In the genomic region with DNA sequence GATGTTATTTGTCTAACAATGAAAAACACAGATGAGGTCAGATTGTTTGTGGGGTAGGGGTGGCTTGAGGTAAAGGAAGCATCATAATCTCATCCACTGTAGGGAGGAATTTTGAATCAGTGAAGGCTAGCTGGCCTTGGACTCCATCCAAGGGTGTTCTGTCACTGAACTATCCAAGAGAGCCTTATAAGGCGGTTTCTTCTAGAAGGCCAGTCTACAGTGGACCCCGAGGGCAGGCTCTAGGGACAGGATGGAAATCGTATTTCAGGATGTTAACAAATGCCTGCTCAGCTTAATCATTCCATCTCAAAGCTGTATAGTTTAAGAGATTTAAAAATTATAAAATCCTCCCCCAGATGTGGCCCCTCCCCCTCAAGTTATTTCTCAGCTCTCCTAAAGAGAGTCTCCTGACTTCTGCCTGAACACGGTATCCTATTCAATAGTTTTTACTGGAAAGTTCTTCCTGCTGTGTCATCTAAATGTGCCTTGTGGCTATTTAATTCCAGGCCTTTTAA, we compare ENCODE assay signal across 11 cellular contexts. TPM values are rescaled to one million over a fixed set of nuclear protein-coding genes. Genes with fewer than 3 reads are reported as not detected.
DNase-seq lines count a peak whose midpoint lies in the region; TF ChIP-seq lines count a peak whose summit lies in the region.
"Had no signal": no experiment of that assay in that cellular context is flagged by ENCODE, and none has a peak within 500 bp of the region (broad histone marks: within the 10 kb centered on the region; RNA-seq: fewer than 3 reads in every experiment).

No MANE protein-coding gene starts in this region.

- no peaks in the 10 kb centered on the region for H3K36me3 ChIP-seq in liver (ENCODE audit: control insufficient read depth in 4 of 4, insufficient read depth in 3 of 4, low read depth in 1 of 4, low read length in 3 of 4)
- no peaks in the 10 kb centered on the region for H3K36me3 ChIP-seq in subcutaneous abdominal adipose tissue (ENCODE audit: control insufficient read depth in 5 of 5, insufficient read depth in 5 of 5, low read length in 5 of 5)
- no peaks in the 10 kb centered on the region for H3K36me3 ChIP-seq in OCI-LY7 (ENCODE audit: insufficient read depth, low read length)

- DNase-seq in LHCN-M2 (ENCODE audit: low read depth): peak; percentile 92
- DNase-seq in dorsolateral prefrontal cortex: no peak
- DNase-seq in NCI-H2081 (lab: John Stamatoyannopoulos, UW): no peak
- DNase-seq in OCI-M2 (lab: John Stamatoyannopoulos, UW; ENCODE audit: unreplicated experiment): no peak
- no peak for DNase-seq in OCI-LY7 (ENCODE audit: low spot score)
- no peak for DNase-seq in AML-193 (lab: John Stamatoyannopoulos, UW)
- DNase-seq: effector memory CD4-positive, alpha-beta T cell had no signal

- peak in 1 of 2 donors; percentile 10 for TF ChIP-seq RAD21 in liver (IDR thresholded peaks at IDR 0.05)

- no peaks in the 10 kb centered on the region for H3K9me2 ChIP-seq in OCI-LY7 (ENCODE audit: insufficient read depth, low read length)

- H3K9me3 ChIP-seq in liver (ENCODE audit: control insufficient read depth in 4 of 4, low read length in 3 of 4): no peaks in the 10 kb centered on the region
- no peaks in the 10 kb centered on the region for H3K9me3 ChIP-seq in subcutaneous abdominal adipose tissue (ENCODE audit: control insufficient read depth in 5 of 5, low read length in 5 of 5)
- H3K9me3 ChIP-seq in OCI-LY7 (ENCODE audit: low read length): no peaks in the 10 kb centered on the region

- peak overlapping the region in 35 of 59 donors; percentile 2 to 82 (median 54) for H3K27ac ChIP-seq in dorsolateral prefrontal cortex
- H3K27ac ChIP-seq in liver (ENCODE audit: low read depth in 1 of 2, low read length in 2 of 2): peak overlapping the region; percentile 51 to 69
- H3K27ac ChIP-seq in subcutaneous abdominal adipose tissue (ENCODE audit: low read depth, low read length): peak overlapping the region; percentile 89
- no peak overlapping the region for H3K27ac ChIP-seq in OCI-LY7 (ENCODE audit: low read depth, low read length, poor library complexity, severe bottlenecking)
- H3K27ac ChIP-seq: VCaP had no signal

- CTCF ChIA-PET in OCI-LY7 (lab: Charles Lee; ENCODE audit: unreplicated experiment): no interaction called here

- no peaks in the 10 kb centered on the region for H3K79me2 ChIP-seq in OCI-LY7 (ENCODE audit: insufficient read depth, low read depth, low read length)

- H2AFZ ChIP-seq in OCI-LY7 (ENCODE audit: low read length): no peak overlapping the region

- H3K4me2 ChIP-seq in OCI-LY7 (ENCODE audit: low read length): no peak overlapping the region
- H3K4me2 ChIP-seq: GM23338 had no signal

- WGBS in liver: 52% methylated on average over 4 of the region's 4 CpGs

- H3K9ac ChIP-seq in liver (ENCODE audit: low read depth in 1 of 2, low read length in 2 of 2) (no peak overlapping the region), subcutaneous abdominal adipose tissue (ENCODE audit: low read length in 5 of 5) (peak overlapping the region in 2 of 5 donors; percentile 1 to 51)

- H4K20me1 ChIP-seq in OCI-LY7 (ENCODE audit: insufficient read depth, low read length): no peaks in the 10 kb centered on the region

- no TSS peak for BruUV-seq in OCI-LY7 (replicated peaks; lab: Mats Ljungman, UMichigan)

- intact Hi-C loops in dorsolateral prefrontal cortex (cut with DNase I): no loop called here
- intact Hi-C loops in OCI-LY7 (cut with micrococcal nuclease; ENCODE audit: unreplicated experiment): no loop called here

- H3K4me3 ChIP-seq in dorsolateral prefrontal cortex: no peak overlapping the region
- no peak overlapping the region for H3K4me3 ChIP-seq in liver (ENCODE audit: low read depth in 1 of 3, low read length in 3 of 3)
- no peak overlapping the region for H3K4me3 ChIP-seq in subcutaneous abdominal adipose tissue (ENCODE audit: low read depth in 1 of 5, low read length in 5 of 5)
- no peak overlapping the region for H3K4me3 ChIP-seq in OCI-LY7 (ENCODE audit: low read depth, low read length, poor library complexity, severe bottlenecking)
- H3K4me3 ChIP-seq: GM23338 had no signal

- TF ChIP-seq CTCF in dorsolateral prefrontal cortex (IDR thresholded peaks at IDR 0.05 in 54 of 56, conservative IDR thresholded peaks at IDR 0.05 in 2 of 56; ENCODE audit: low read depth in 1 of 56, partially characterized antibody in 56 of 56) (no peak), liver (IDR thresholded peaks at IDR 0.05; ENCODE audit: low read depth, low read length, missing input control) (no peak), OCI-LY7 (conservative IDR thresholded peaks at IDR 0.05; ENCODE audit: low read length) (no peak)

- H3K27me3 ChIP-seq in dorsolateral prefrontal cortex (peaks cover 0 to 3% (median 0%) of the 10 kb centered on the region in 45 donors), liver (ENCODE audit: control insufficient read depth in 4 of 4, insufficient read depth in 4 of 4, low read length in 3 of 4) (no peaks in the 10 kb centered on the region), subcutaneous abdominal adipose tissue (ENCODE audit: control insufficient read depth in 5 of 5, insufficient read depth in 4 of 5, low read length in 5 of 5) (no peaks in the 10 kb centered on the region)

- H3K4me1 ChIP-seq in liver (ENCODE audit: control insufficient read depth in 4 of 4, insufficient read depth in 4 of 4, low read length in 3 of 4) (no peaks in the 10 kb centered on the region), subcutaneous abdominal adipose tissue (ENCODE audit: control insufficient read depth in 5 of 5, insufficient read depth in 5 of 5, low read length in 5 of 5) (peaks cover 3 to 74% (median 33%) of the 10 kb centered on the region in 5 donors), OCI-LY7 (ENCODE audit: insufficient read depth, low read length, poor library complexity, severe bottlenecking) (no peaks in the 10 kb centered on the region)

- POLR2A ChIA-PET in OCI-LY7 (lab: Charles Lee): interaction anchor here (0.6 kb wide), 1 partner anchor 90 kb away, joined by 5 read pairs; no protein-coding TSS in a partner anchor

TF ChIP-seq in liver, 16 proteins besides CTCF, POLR2A, EP300 and RAD21:
- TF ChIP-seq FOXA1 (IDR thresholded peaks at IDR 0.05): no peak
- peak; percentile 45 to 54 for TF ChIP-seq RXRA (IDR thresholded peaks at IDR 0.05)
- TF ChIP-seq FOXA2 (IDR thresholded peaks at IDR 0.05): no peak
- TF ChIP-seq, protein P1, sequence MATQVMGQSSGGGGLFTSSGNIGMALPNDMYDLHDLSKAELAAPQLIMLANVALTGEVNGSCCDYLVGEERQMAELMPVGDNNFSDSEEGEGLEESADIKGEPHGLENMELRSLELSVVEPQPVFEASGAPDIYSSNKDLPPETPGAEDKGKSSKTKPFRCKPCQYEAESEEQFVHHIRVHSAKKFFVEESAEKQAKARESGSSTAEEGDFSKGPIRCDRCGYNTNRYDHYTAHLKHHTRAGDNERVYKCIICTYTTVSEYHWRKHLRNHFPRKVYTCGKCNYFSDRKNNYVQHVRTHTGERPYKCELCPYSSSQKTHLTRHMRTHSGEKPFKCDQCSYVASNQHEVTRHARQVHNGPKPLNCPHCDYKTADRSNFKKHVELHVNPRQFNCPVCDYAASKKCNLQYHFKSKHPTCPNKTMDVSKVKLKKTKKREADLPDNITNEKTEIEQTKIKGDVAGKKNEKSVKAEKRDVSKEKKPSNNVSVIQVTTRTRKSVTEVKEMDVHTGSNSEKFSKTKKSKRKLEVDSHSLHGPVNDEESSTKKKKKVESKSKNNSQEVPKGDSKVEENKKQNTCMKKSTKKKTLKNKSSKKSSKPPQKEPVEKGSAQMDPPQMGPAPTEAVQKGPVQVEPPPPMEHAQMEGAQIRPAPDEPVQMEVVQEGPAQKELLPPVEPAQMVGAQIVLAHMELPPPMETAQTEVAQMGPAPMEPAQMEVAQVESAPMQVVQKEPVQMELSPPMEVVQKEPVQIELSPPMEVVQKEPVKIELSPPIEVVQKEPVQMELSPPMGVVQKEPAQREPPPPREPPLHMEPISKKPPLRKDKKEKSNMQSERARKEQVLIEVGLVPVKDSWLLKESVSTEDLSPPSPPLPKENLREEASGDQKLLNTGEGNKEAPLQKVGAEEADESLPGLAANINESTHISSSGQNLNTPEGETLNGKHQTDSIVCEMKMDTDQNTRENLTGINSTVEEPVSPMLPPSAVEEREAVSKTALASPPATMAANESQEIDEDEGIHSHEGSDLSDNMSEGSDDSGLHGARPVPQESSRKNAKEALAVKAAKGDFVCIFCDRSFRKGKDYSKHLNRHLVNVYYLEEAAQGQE (IDR thresholded peaks at IDR 0.05): peak; percentile 22
- peak; percentile 20 for TF ChIP-seq YY1 (IDR thresholded peaks at IDR 0.05)
- TF ChIP-seq NR2F2 (IDR thresholded peaks at IDR 0.05): peak; percentile 71
- TF ChIP-seq, protein P2, sequence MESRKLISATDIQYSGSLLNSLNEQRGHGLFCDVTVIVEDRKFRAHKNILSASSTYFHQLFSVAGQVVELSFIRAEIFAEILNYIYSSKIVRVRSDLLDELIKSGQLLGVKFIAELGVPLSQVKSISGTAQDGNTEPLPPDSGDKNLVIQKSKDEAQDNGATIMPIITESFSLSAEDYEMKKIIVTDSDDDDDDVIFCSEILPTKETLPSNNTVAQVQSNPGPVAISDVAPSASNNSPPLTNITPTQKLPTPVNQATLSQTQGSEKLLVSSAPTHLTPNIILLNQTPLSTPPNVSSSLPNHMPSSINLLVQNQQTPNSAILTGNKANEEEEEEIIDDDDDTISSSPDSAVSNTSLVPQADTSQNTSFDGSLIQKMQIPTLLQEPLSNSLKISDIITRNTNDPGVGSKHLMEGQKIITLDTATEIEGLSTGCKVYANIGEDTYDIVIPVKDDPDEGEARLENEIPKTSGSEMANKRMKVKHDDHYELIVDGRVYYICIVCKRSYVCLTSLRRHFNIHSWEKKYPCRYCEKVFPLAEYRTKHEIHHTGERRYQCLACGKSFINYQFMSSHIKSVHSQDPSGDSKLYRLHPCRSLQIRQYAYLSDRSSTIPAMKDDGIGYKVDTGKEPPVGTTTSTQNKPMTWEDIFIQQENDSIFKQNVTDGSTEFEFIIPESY (IDR thresholded peaks at IDR 0.05): no peak
- TF ChIP-seq GABPA (IDR thresholded peaks at IDR 0.05 in 1 of 2, conservative IDR thresholded peaks at IDR 0.05 in 1 of 2): no peak
TF ChIP-seq in liver: peak in this region for 4.

RNA-seq across cellular contexts. Expression of a gene that starts 8.1 kb away (rescaled TPM):
- total RNA-seq in LHCN-M2 (2014; rRNA removed): 221 and 314 TPM in 2 replicates
- 564 TPM for polyA plus RNA-seq in LHCN-M2 (2012)
- 100 to 1,000 TPM in 81 of 120 experiments, 10 to 100 TPM in 39; 55.7 to 267 (median 113) TPM for total RNA-seq in dorsolateral prefrontal cortex
- 100 to 1,000 TPM in 1 of 2 donors, 10 to 100 TPM in 1; 60.5 to 195 TPM for total RNA-seq in liver
- polyA plus RNA-seq in liver: 100 to 1,000 TPM; 215 to 216 TPM
- not detected in 2 replicates for total RNA-seq in OCI-LY7 (2014; rRNA removed; shearing (Covaris generic))
- total RNA-seq in OCI-LY7 (2022): not detected in 2 replicates

Comparison
In these comparisons a context has a peak if more than half of its experiments do, and no peak if none do; other contexts are left out.
1. RNA of a gene that starts 8.1 kb away (total RNA-seq): 221 to 314 TPM in LHCN-M2, 60.5 to 195 TPM in liver and 55.7 to 267 TPM in dorsolateral prefrontal cortex; not detected in OCI-LY7; every median in the first group is over 10 times any median in the second.